2 cellular contexts compared by ENCODE assay signal in genomic region chr7:13989944-13990295, GRCh38.
TF ChIP-seq lines count a peak whose summit lies in the region.

No MANE protein-coding gene starts in this region.

TF ChIP-seq in GM23338, 12 proteins besides CTCF, POLR2A, EP300 and RAD21 (continued from another document):
- TF ChIP-seq, protein P1, sequence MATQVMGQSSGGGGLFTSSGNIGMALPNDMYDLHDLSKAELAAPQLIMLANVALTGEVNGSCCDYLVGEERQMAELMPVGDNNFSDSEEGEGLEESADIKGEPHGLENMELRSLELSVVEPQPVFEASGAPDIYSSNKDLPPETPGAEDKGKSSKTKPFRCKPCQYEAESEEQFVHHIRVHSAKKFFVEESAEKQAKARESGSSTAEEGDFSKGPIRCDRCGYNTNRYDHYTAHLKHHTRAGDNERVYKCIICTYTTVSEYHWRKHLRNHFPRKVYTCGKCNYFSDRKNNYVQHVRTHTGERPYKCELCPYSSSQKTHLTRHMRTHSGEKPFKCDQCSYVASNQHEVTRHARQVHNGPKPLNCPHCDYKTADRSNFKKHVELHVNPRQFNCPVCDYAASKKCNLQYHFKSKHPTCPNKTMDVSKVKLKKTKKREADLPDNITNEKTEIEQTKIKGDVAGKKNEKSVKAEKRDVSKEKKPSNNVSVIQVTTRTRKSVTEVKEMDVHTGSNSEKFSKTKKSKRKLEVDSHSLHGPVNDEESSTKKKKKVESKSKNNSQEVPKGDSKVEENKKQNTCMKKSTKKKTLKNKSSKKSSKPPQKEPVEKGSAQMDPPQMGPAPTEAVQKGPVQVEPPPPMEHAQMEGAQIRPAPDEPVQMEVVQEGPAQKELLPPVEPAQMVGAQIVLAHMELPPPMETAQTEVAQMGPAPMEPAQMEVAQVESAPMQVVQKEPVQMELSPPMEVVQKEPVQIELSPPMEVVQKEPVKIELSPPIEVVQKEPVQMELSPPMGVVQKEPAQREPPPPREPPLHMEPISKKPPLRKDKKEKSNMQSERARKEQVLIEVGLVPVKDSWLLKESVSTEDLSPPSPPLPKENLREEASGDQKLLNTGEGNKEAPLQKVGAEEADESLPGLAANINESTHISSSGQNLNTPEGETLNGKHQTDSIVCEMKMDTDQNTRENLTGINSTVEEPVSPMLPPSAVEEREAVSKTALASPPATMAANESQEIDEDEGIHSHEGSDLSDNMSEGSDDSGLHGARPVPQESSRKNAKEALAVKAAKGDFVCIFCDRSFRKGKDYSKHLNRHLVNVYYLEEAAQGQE (IDR thresholded peaks at IDR 0.05; ENCODE audit: unreplicated experiment): no peak
- TF ChIP-seq ZNF462 (CRISPR knock-in tag; IDR thresholded peaks at IDR 0.05) (no peak), ZNF114 (CRISPR knock-in tag; IDR thresholded peaks at IDR 0.05) (no peak), JUNB (IDR thresholded peaks at IDR 0.05; ENCODE audit: unreplicated experiment) (no peak), NANOG (IDR thresholded peaks at IDR 0.05; ENCODE audit: borderline replicate concordance) (no peak), STAT1 (IDR thresholded peaks at IDR 0.05; ENCODE audit: unreplicated experiment) (no peak), CREB1 (CRISPR knock-in tag; IDR thresholded peaks at IDR 0.05; ENCODE audit: low read depth) (no peak), EZH2phosphoT487 (IDR thresholded peaks at IDR 0.05; ENCODE audit: unreplicated experiment) (no peak), EZH2 (IDR thresholded peaks at IDR 0.05; ENCODE audit: low read depth, unreplicated experiment) (no peak), POLR2AphosphoS5 (IDR thresholded peaks at IDR 0.05; ENCODE audit: low read depth) (no peak)

TF ChIP-seq in SK-N-SH treated with all-trans-retinoic acid at 6 μM for 48 hours, 23 proteins besides CTCF, POLR2A, EP300 and RAD21 (continued from another document):
- TF ChIP-seq TCF4 (CRISPR knock-in tag; IDR thresholded peaks at IDR 0.05; ENCODE audit: borderline replicate concordance): no peak
- TF ChIP-seq ARNTL (CRISPR knock-in tag; IDR thresholded peaks at IDR 0.05; ENCODE audit: borderline replicate concordance, low read depth): no peak
- no peak for TF ChIP-seq OSR1 (CRISPR knock-in tag; IDR thresholded peaks at IDR 0.05)
- no peak for TF ChIP-seq ISL1 (CRISPR knock-in tag; IDR thresholded peaks at IDR 0.05)
- no peak for TF ChIP-seq CSDC2 (CRISPR knock-in tag; IDR thresholded peaks at IDR 0.05)
